10 cellular contexts compared by ENCODE assay signal in genomic region chr22:37749831-37750595, GRCh38.
DNase-seq lines count a peak whose midpoint lies in the region; ATAC-seq and TF ChIP-seq lines count a peak whose summit lies in the region.
"Had no signal": no experiment of that assay in that cellular context is flagged by ENCODE, and none has a peak within 500 bp of the region (broad histone marks: within the 10 kb centered on the region; RNA-seq: fewer than 3 reads in every experiment).

No MANE protein-coding gene starts in this region.

- TF ChIP-seq CTCF in HEK293 (tag by site-specific recombination; IDR thresholded peaks at IDR 0.05) (no peak), cardiac fibroblast (IDR thresholded peaks at IDR 0.05; ENCODE audit: low read depth, low read length) (no peak)

- H3K27ac ChIP-seq in HEK293 (ENCODE audit: extremely low read depth, low read depth, low read length) = 0 out of 2 replicates have a peak overlapping the region, but pooled peaks have one; percentile 16
- peak overlapping the region in 19 of 21 experiments; percentile 1 to 99 (median 56) for H3K27ac ChIP-seq in skin epidermis

- H3K4me3 ChIP-seq in HEK293 (ENCODE audit: low read depth, low read length) (no peak overlapping the region), cardiac fibroblast (replicated peaks in 1 of 2; ENCODE audit: low read depth in 2 of 2, low read length in 2 of 2) (no peak overlapping the region), skin epidermis (no peak overlapping the region)

- no peak for ATAC-seq in activated naive CD8-positive, alpha-beta T cell treated with anti-CD3 and anti-CD28 coated beads, Interleukin-2, amount 50 U/mL, for 24 hours
- ATAC-seq in GM18520 (IDR thresholded peaks at IDR 0.05; ENCODE audit: unreplicated experiment) = no peak
- ATAC-seq: stimulated activated naive CD8-positive, alpha-beta T cell treated with anti-CD3 and anti-CD28 coated beads, Interleukin-15, amount 100 ng/mL, for 72 hours had no signal

- H3K4me1 Mint-ChIP-seq in activated naive CD8-positive, alpha-beta T cell treated with anti-CD3 and anti-CD28 coated beads, Interleukin-2, amount 50 U/mL, for 24 hours = peaks cover 14% of the 10 kb centered on the region

- H3K4me1 ChIP-seq in HEK293 (ENCODE audit: control insufficient read depth, insufficient read depth, low read length) = peaks cover 9% of the 10 kb centered on the region; the same call in 1 of the 2 replicates

- H3K36me3 Mint-ChIP-seq in activated naive CD8-positive, alpha-beta T cell treated with anti-CD3 and anti-CD28 coated beads, Interleukin-2, amount 50 U/mL, for 24 hours (ENCODE audit: low read depth) = peaks cover 6% of the 10 kb centered on the region

- no peaks in the 10 kb centered on the region for H3K9me3 ChIP-seq in HEK293 (ENCODE audit: control insufficient read depth, insufficient read depth, low read depth, low read length)

- peaks cover 0 to 27% of the 10 kb centered on the region in 2 experiments; a peak in 2 of 3 replicates for H3K36me3 ChIP-seq in HEK293 (ENCODE audit: control insufficient read depth in 2 of 2, insufficient read depth in 1 of 2, low read length in 2 of 2)

- DNase-seq in cardiac fibroblast (ENCODE audit: low read depth in 2 of 2) = peak; percentile 59 to 82
- peak; percentile 61 for DNase-seq in hepatic stellate cell (ENCODE audit: low spot score)
- DNase-seq in GF-D8 (lab: John Stamatoyannopoulos, UW) = no peak
- DNase-seq in activated naive CD8-positive, alpha-beta T cell treated with anti-CD3 and anti-CD28 coated beads, Interleukin-2, amount 50 U/mL, for 24 hours = no peak
- no peak for DNase-seq in central memory CD4-positive, alpha-beta T cell
- DNase-seq: DMS79; stimulated activated naive CD8-positive, alpha-beta T cell treated with anti-CD3 and anti-CD28 coated beads, Interleukin-15, amount 100 ng/mL, for 72 hours had no signal

- no peaks in the 10 kb centered on the region for H3K27me3 Mint-ChIP-seq in activated naive CD8-positive, alpha-beta T cell treated with anti-CD3 and anti-CD28 coated beads, Interleukin-2, amount 50 U/mL, for 24 hours
- H3K27me3 Mint-ChIP-seq: stimulated activated naive CD8-positive, alpha-beta T cell treated with anti-CD3 and anti-CD28 coated beads, Interleukin-15, amount 100 ng/mL, for 72 hours had no signal

- no peak overlapping the region for H3K27ac Mint-ChIP-seq in activated naive CD8-positive, alpha-beta T cell treated with anti-CD3 and anti-CD28 coated beads, Interleukin-2, amount 50 U/mL, for 24 hours
- H3K27ac Mint-ChIP-seq: stimulated activated naive CD8-positive, alpha-beta T cell treated with anti-CD3 and anti-CD28 coated beads, Interleukin-15, amount 100 ng/mL, for 72 hours had no signal

- CTCF ChIA-PET in HEK293 (lab: Yijun Ruan, JAX) = interaction anchor here (0.7 to 1.6 kb wide), 3 partner anchors 47 to 107 kb away, joined by 3 to 7 read pairs (median 3); no protein-coding TSS in a partner anchor

- POLR2A ChIA-PET in HEK293 (lab: Yijun Ruan, JAX) = interaction anchor here (0.8 to 1.1 kb wide), 2 partner anchors 12 to 13 kb away, joined by 3 to 6 read pairs; no protein-coding TSS in a partner anchor

- no peak overlapping the region for H3K4me3 Mint-ChIP-seq in activated naive CD8-positive, alpha-beta T cell treated with anti-CD3 and anti-CD28 coated beads, Interleukin-2, amount 50 U/mL, for 24 hours
- H3K4me3 Mint-ChIP-seq: stimulated activated naive CD8-positive, alpha-beta T cell treated with anti-CD3 and anti-CD28 coated beads, Interleukin-15, amount 100 ng/mL, for 72 hours had no signal

- H3K9me3 Mint-ChIP-seq in activated naive CD8-positive, alpha-beta T cell treated with anti-CD3 and anti-CD28 coated beads, Interleukin-2, amount 50 U/mL, for 24 hours = no peaks in the 10 kb centered on the region
- H3K9me3 Mint-ChIP-seq: stimulated activated naive CD8-positive, alpha-beta T cell treated with anti-CD3 and anti-CD28 coated beads, Interleukin-15, amount 100 ng/mL, for 72 hours had no signal

TF ChIP-seq in HEK293, 187 proteins besides CTCF, POLR2A, EP300 and RAD21:
- TF ChIP-seq SP7 (tag by site-specific recombination; IDR thresholded peaks at IDR 0.05) (peak; percentile 29; the same call in 1 of the 2 replicates), ZNF830 (tag by site-specific recombination; IDR thresholded peaks at IDR 0.05; ENCODE audit: low read depth) (no peak), ZNF600 (tag by site-specific recombination; IDR thresholded peaks at IDR 0.05) (peak; percentile 44; the same call in 1 of the 2 replicates), ZNF155 (tag by site-specific recombination; IDR thresholded peaks at IDR 0.05) (no peak), KLF16 (tag by site-specific recombination; IDR thresholded peaks at IDR 0.05) (no peak), GLIS1 (tag by site-specific recombination; IDR thresholded peaks at IDR 0.05) (peak; percentile 89), SALL2 (tag by site-specific recombination; IDR thresholded peaks at IDR 0.05; ENCODE audit: borderline replicate concordance) (no peak), ZIC2 (tag by site-specific recombination; IDR thresholded peaks at IDR 0.05) (0 out of 2 replicates have a peak, but pooled peaks have one; percentile 18)
TF ChIP-seq in HEK293: peak in this region for 4.

Comparison
In these comparisons a context has a peak if more than half of its experiments do, and no peak if none do; other contexts are left out.
1. DNase-seq: peak in cardiac fibroblast (2 of 2) and hepatic stellate cell (single experiment); none in GF-D8 (single experiment), activated naive CD8-positive, alpha-beta T cell treated with anti-CD3 and anti-CD28 coated beads, Interleukin-2, amount 50 U/mL, for 24 hours (single experiment) and central memory CD4-positive, alpha-beta T cell (single experiment).